In genomic region chr16:88924834-88925539, GRCh38 we compare ENCODE assay signal across 1 cellular context.
A peak's percentile ranks its signal among the peaks of the same experiment; 100 is the strongest.
TF ChIP-seq lines count a peak whose summit lies in the region.

No MANE protein-coding gene starts in this region.

TF ChIP-seq in IMR-90, 13 proteins besides CTCF, POLR2A, EP300 and RAD21 (continued from another document):
- TF ChIP-seq ELK1 (IDR thresholded peaks at IDR 0.05; ENCODE audit: borderline replicate concordance, low read depth, low read length) (no peak), MXI1 (IDR thresholded peaks at IDR 0.05; ENCODE audit: borderline replicate concordance, low read depth, low read length) (no peak), RCOR1 (IDR thresholded peaks at IDR 0.05; ENCODE audit: insufficient replicate concordance, low read length) (no peak), BHLHE40 (IDR thresholded peaks at IDR 0.05; ENCODE audit: low read depth, low read length) (no peak), USF2 (IDR thresholded peaks at IDR 0.05; ENCODE audit: low read depth, low read length) (no peak), CHD1 (IDR thresholded peaks at IDR 0.05; ENCODE audit: low read depth, low read length) (no peak), FOS (IDR thresholded peaks at IDR 0.05; ENCODE audit: low read depth, low read length) (0 out of 2 replicates have a peak, but pooled peaks have one; percentile 27), NFE2L2 (IDR thresholded peaks at IDR 0.05; ENCODE audit: low read depth, low read length) (no peak)
